In the genomic region with DNA sequence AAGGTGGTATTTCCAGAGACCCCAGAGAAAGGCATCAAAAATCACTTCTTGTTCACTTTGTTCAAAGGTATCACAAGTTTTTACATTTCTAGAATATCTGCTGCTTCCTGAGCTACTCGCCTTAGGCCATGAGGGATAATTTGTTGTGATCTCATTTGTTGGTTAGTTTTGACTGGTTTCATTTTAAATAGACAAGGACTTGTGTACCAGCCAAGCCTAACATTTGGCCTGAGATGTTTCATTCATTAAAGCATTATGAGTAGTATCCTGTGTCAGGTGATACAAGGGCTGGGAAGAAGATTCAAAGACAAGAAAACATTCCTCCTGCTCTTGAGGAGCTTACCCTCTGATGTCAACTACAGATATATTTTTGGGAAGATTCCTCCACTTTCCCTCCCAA, we compare ENCODE assay signal across 23 cellular contexts.
"Had no signal": no experiment of that assay in that cellular context is flagged by ENCODE, and none has a peak within 500 bp of the region (broad histone marks: within the 10 kb centered on the region; RNA-seq: fewer than 3 reads in every experiment).

No MANE protein-coding gene starts in this region.

- H3K27ac Mint-ChIP-seq: memory B cell; natural killer cell treated with Interleukin-12 subunit alpha and Interleukin-12 subunit beta and Interleukin-15 and Interleukin-18, amount 100 ng/mL, for 72 hours; neural progenitor cell; progenitor cell of endocrine pancreas; type B pancreatic cell had no signal

- ATAC-seq: esophagus mucosa; left cardiac atrium; lower lobe of right lung; natural killer cell treated with Interleukin-12 subunit alpha and Interleukin-12 subunit beta and Interleukin-15 and Interleukin-18, amount 100 ng/mL, for 72 hours; pancreas; right cardiac atrium had no signal

- H3K9me3 ChIP-seq: lower lobe of right lung, pancreas, thyroid gland had no signal

- H3K79me2 ChIP-seq: hepatocyte had no signal

- DNase-seq: effector memory CD4-positive, alpha-beta T cell; foreskin melanocyte; head of caudate nucleus; kidney; left cardiac atrium; left ventricle myocardium inferior; lower lobe of right lung; midbrain; occipital lobe; pancreas; right cardiac atrium; small intestine; stimulated activated CD4-positive, alpha-beta T cell treated with anti-CD3 and anti-CD28 coated beads, Interleukin-12 subunit alpha, Interleukin-12 subunit beta, amount 100 ng/mL, for 4 hours; stimulated activated naive CD4-positive, alpha-beta T cell; stomach; thyroid gland had no signal

- H3K4me3 ChIP-seq: hepatocyte, left ventricle myocardium inferior, lower lobe of right lung, neural progenitor cell, pancreas, stomach, thyroid gland had no signal

- H3K36me3 Mint-ChIP-seq: memory B cell; natural killer cell treated with Interleukin-12 subunit alpha and Interleukin-12 subunit beta and Interleukin-15 and Interleukin-18, amount 100 ng/mL, for 72 hours; neural progenitor cell had no signal

- H3K27me3 ChIP-seq: hepatocyte, neural progenitor cell, pancreas, stomach, thyroid gland had no signal

- H3K36me3 ChIP-seq: left ventricle myocardium inferior, lower lobe of right lung, neural progenitor cell, pancreas, thyroid gland had no signal

- H3K4me3 Mint-ChIP-seq: memory B cell; natural killer cell treated with Interleukin-12 subunit alpha and Interleukin-12 subunit beta and Interleukin-15 and Interleukin-18, amount 100 ng/mL, for 72 hours; neural progenitor cell; type B pancreatic cell had no signal

- H3K4me1 ChIP-seq: left ventricle myocardium inferior, lower lobe of right lung, neural progenitor cell, pancreas, stomach, thyroid gland had no signal

- H3K27me3 Mint-ChIP-seq: memory B cell, progenitor cell of endocrine pancreas, type B pancreatic cell had no signal

- H3K27ac ChIP-seq: hepatocyte, left ventricle myocardium inferior, lower lobe of right lung, neural progenitor cell, pancreas, stomach, thyroid gland had no signal

- H3K9me3 Mint-ChIP-seq: natural killer cell treated with Interleukin-12 subunit alpha and Interleukin-12 subunit beta and Interleukin-15 and Interleukin-18, amount 100 ng/mL, for 72 hours had no signal

- H3K9ac ChIP-seq: neural progenitor cell had no signal

- H2AFZ ChIP-seq: hepatocyte, neural progenitor cell had no signal

- H3K4me1 Mint-ChIP-seq: memory B cell, neural progenitor cell had no signal

- H3K4me2 ChIP-seq: hepatocyte, neural progenitor cell had no signal
